Comparison of ENCODE assay signal across 12 cellular contexts in the genomic region with DNA sequence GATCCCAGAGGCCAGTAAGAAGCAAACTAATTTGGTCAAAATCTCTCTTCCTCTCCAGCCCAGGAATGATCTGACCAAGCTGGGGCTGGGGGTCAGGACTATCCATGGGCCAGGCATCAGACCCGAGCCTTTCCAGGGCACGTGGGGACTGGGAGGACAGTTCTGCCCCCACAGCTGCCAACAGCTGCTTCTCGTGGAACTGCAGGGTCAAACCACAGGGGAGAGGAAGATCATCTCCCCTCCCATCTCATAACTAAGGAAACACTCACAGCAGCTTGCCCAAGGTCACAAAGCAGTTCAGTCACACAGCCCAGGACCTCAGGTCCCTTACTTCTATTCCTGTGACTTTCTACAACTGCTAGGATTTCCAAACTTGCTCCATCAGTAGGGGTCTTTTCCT. TPM values are rescaled to one million over a fixed set of nuclear protein-coding genes. Genes with fewer than 3 reads are reported as not detected.
DNase-seq lines count a peak whose midpoint lies in the region; ATAC-seq and TF ChIP-seq lines count a peak whose summit lies in the region.
"Had no signal": no experiment of that assay in that cellular context is flagged by ENCODE, and none has a peak within 500 bp of the region (broad histone marks: within the 10 kb centered on the region; RNA-seq: fewer than 3 reads in every experiment).

No MANE protein-coding gene starts in this region.

- H3K4me3 ChIP-seq in heart right ventricle, result no peak overlapping the region
- H3K4me3 ChIP-seq: hepatocyte had no signal

- H3K27ac Mint-ChIP-seq in nephron progenitor cell, result no peak overlapping the region
- H3K27ac Mint-ChIP-seq in activated CD8-positive, alpha-beta memory T cell treated with anti-CD3 and anti-CD28 coated beads, Interleukin-2, amount 10 ng/mL, durations not matched to agents 7 days and 5 days, result no peak overlapping the region
- H3K27ac Mint-ChIP-seq in T-helper 2 cell treated with Interferon-gamma antibody and Interleukin-4, amounts not matched to agents 5 μg/mL and 100 μg/mL, for 36 hours, result no peak overlapping the region
- H3K27ac Mint-ChIP-seq: CD4-positive, CD25-positive, alpha-beta regulatory T cell had no signal

- no peaks in the 10 kb centered on the region for H3K36me3 Mint-ChIP-seq in nephron progenitor cell (ENCODE audit: low read depth)
- H3K36me3 Mint-ChIP-seq in activated CD8-positive, alpha-beta memory T cell treated with anti-CD3 and anti-CD28 coated beads, Interleukin-2, amount 10 ng/mL, durations not matched to agents 7 days and 5 days, result peaks cover 2% of the 10 kb centered on the region
- H3K36me3 Mint-ChIP-seq in T-helper 2 cell treated with Interferon-gamma antibody and Interleukin-4, amounts not matched to agents 5 μg/mL and 100 μg/mL, for 36 hours (ENCODE audit: low read depth), result no peaks in the 10 kb centered on the region
- H3K36me3 Mint-ChIP-seq: CD4-positive, CD25-positive, alpha-beta regulatory T cell had no signal

- peaks cover 23% of the 10 kb centered on the region for H3K4me1 Mint-ChIP-seq in nephron progenitor cell
- H3K4me1 Mint-ChIP-seq in activated CD8-positive, alpha-beta memory T cell treated with anti-CD3 and anti-CD28 coated beads, Interleukin-2, amount 10 ng/mL, durations not matched to agents 7 days and 5 days, result peaks cover 40% of the 10 kb centered on the region
- H3K4me1 Mint-ChIP-seq in T-helper 2 cell treated with Interferon-gamma antibody and Interleukin-4, amounts not matched to agents 5 μg/mL and 100 μg/mL, for 36 hours (ENCODE audit: low read depth), result peaks cover 34% of the 10 kb centered on the region

- no peaks in the 10 kb centered on the region for H3K36me3 ChIP-seq in heart right ventricle

- intact Hi-C loops in heart right ventricle (cut with DNase I) (no loop called here), sciatic nerve (cut with DNase I) (no loop called here)

- no peak overlapping the region for H3K4me3 Mint-ChIP-seq in nephron progenitor cell
- H3K4me3 Mint-ChIP-seq in activated CD8-positive, alpha-beta memory T cell treated with anti-CD3 and anti-CD28 coated beads, Interleukin-2, amount 10 ng/mL, durations not matched to agents 7 days and 5 days, result no peak overlapping the region
- no peak overlapping the region for H3K4me3 Mint-ChIP-seq in T-helper 2 cell treated with Interferon-gamma antibody and Interleukin-4, amounts not matched to agents 5 μg/mL and 100 μg/mL, for 36 hours
- H3K4me3 Mint-ChIP-seq: CD4-positive, CD25-positive, alpha-beta regulatory T cell had no signal

- H3K9me3 ChIP-seq in heart right ventricle, result no peaks in the 10 kb centered on the region

- H3K9me3 Mint-ChIP-seq in nephron progenitor cell, result no peaks in the 10 kb centered on the region
- H3K9me3 Mint-ChIP-seq in activated CD8-positive, alpha-beta memory T cell treated with anti-CD3 and anti-CD28 coated beads, Interleukin-2, amount 10 ng/mL, durations not matched to agents 7 days and 5 days (ENCODE audit: low read depth), result no peaks in the 10 kb centered on the region
- H3K9me3 Mint-ChIP-seq in T-helper 2 cell treated with Interferon-gamma antibody and Interleukin-4, amounts not matched to agents 5 μg/mL and 100 μg/mL, for 36 hours, result no peaks in the 10 kb centered on the region

- H3K27me3 ChIP-seq in heart right ventricle, result no peaks in the 10 kb centered on the region
- H3K27me3 ChIP-seq: hepatocyte had no signal

- WGBS in heart right ventricle, 2 donors, result 2 to 3% methylated on average over 3 of the region's 3 CpGs

- ATAC-seq in heart right ventricle (peak; percentile 16 to 49 (median 38)), sciatic nerve (peak; percentile 65)
- no peak for ATAC-seq in activated CD8-positive, alpha-beta memory T cell treated with anti-CD3 and anti-CD28 coated beads, Interleukin-2, amount 10 ng/mL, durations not matched to agents 7 days and 5 days
- ATAC-seq: HCT116 had no signal

- CTCF ChIA-PET in activated CD8-positive, alpha-beta memory T cell treated with anti-CD3 and anti-CD28 coated beads, Interleukin-2, amount 10 ng/mL, durations not matched to agents 7 days and 5 days (lab: Charles Lee), result interaction anchor here (0.9 to 1.1 kb wide), 2 partner anchors 11 to 58 kb away, joined by 3 to 6 read pairs; no protein-coding TSS in a partner anchor

- peak overlapping the region in 9 of 10 donors; percentile 3 to 69 (median 53) for H3K27ac ChIP-seq in heart right ventricle

- H3K27me3 Mint-ChIP-seq in nephron progenitor cell (ENCODE audit: low read depth, poor library complexity), result peaks cover 13% of the 10 kb centered on the region
- no peaks in the 10 kb centered on the region for H3K27me3 Mint-ChIP-seq in activated CD8-positive, alpha-beta memory T cell treated with anti-CD3 and anti-CD28 coated beads, Interleukin-2, amount 10 ng/mL, durations not matched to agents 7 days and 5 days
- peaks cover 4% of the 10 kb centered on the region for H3K27me3 Mint-ChIP-seq in T-helper 2 cell treated with Interferon-gamma antibody and Interleukin-4, amounts not matched to agents 5 μg/mL and 100 μg/mL, for 36 hours (ENCODE audit: low read depth)

- H3K4me1 ChIP-seq in heart right ventricle, result peaks cover 17 to 60% (median 46%) of the 10 kb centered on the region in 9 donors

- DNase-seq in GM03348 (ENCODE audit: low spot score), result peak; percentile 35
- peak; percentile 40 for DNase-seq in OCI-M1 (lab: John Stamatoyannopoulos, UW)
- no peak for DNase-seq in heart right ventricle
- DNase-seq in sciatic nerve (ENCODE audit: low spot score), result peak; percentile 40
- no peak for DNase-seq in nephron progenitor cell
- DNase-seq in activated CD8-positive, alpha-beta memory T cell treated with anti-CD3 and anti-CD28 coated beads, Interleukin-2, amount 10 ng/mL, durations not matched to agents 7 days and 5 days, result no peak
- no peak for DNase-seq in T-helper 2 cell treated with Interferon-gamma antibody and Interleukin-4, amounts not matched to agents 5 μg/mL and 100 μg/mL, for 36 hours (ENCODE audit: low spot score)
- DNase-seq in NOMO-1 (lab: John Stamatoyannopoulos, UW; ENCODE audit: unreplicated experiment in 2 of 2), result no peak
- DNase-seq: activated naive CD4-positive, alpha-beta T cell treated with anti-CD3 and anti-CD28 coated beads, Interleukin-2, amount 50 U/mL, for 16 hours; CD4-positive, CD25-positive, alpha-beta regulatory T cell had no signal

- TF ChIP-seq CTCF in heart right ventricle (IDR thresholded peaks at IDR 0.05), result peak in 1 of 9 donors; percentile 8
- no peak for TF ChIP-seq CTCF in nephron progenitor cell (IDR thresholded peaks at IDR 0.05)

RNA-seq across cellular contexts. Expression of gene DAPK2, which starts 47.1 kb away (rescaled TPM):
- total RNA-seq in heart right ventricle (10 to 100 TPM; 20.8 to 62.6 (median 38.5) TPM), sciatic nerve (36.9 TPM)
- polyA plus RNA-seq in heart right ventricle, result 10 to 100 TPM; 33.0 to 44.6 TPM
- total RNA-seq in activated CD8-positive, alpha-beta memory T cell treated with anti-CD3 and anti-CD28 coated beads, Interleukin-2, amount 10 ng/mL, durations not matched to agents 7 days and 5 days, result 10 to 100 TPM; 14.1 to 15.0 TPM
- polyA plus RNA-seq: CD4-positive, CD25-positive, alpha-beta regulatory T cell had no signal

Comparison
In these comparisons a context has a peak if more than half of its experiments do, and no peak if none do; other contexts are left out.
1. DNase-seq: peak in GM03348 (single experiment), OCI-M1 (single experiment) and sciatic nerve (single experiment); none in heart right ventricle (0 of 2), nephron progenitor cell (single experiment), activated CD8-positive, alpha-beta memory T cell treated with anti-CD3 and anti-CD28 coated beads, Interleukin-2, amount 10 ng/mL, durations not matched to agents 7 days and 5 days (single experiment), T-helper 2 cell treated with Interferon-gamma antibody and Interleukin-4, amounts not matched to agents 5 μg/mL and 100 μg/mL, for 36 hours (single experiment) and NOMO-1 (0 of 2).